12 cellular contexts compared by ENCODE assay signal in genomic region chr2:71072492-71072891, GRCh38.
DNase-seq lines count a peak whose midpoint lies in the region; ATAC-seq lines count a peak whose summit lies in the region.
"Had no signal": no experiment of that assay in that cellular context is flagged by ENCODE, and none has a peak within 500 bp of the region (broad histone marks: within the 10 kb centered on the region; RNA-seq: fewer than 3 reads in every experiment).

No MANE protein-coding gene starts in this region.

- H3K9ac ChIP-seq in SK-N-MC (ENCODE audit: insufficient read length), result no peak overlapping the region

- H3K9me3 Mint-ChIP-seq in stimulated activated memory B cell treated with anti-CD40 and anti-IgM and Interleukin-4, amounts not matched to agents 10 μg/mL and 1 μg/mL and 100 μg/mL, for 72 hours, result no peaks in the 10 kb centered on the region

- H3K9me3 ChIP-seq in SK-N-MC (ENCODE audit: low read depth, low read length), result no peaks in the 10 kb centered on the region

- H3K27me3 Mint-ChIP-seq in stimulated activated memory B cell treated with anti-CD40 and anti-IgM and Interleukin-4, amounts not matched to agents 10 μg/mL and 1 μg/mL and 100 μg/mL, for 72 hours, result no peaks in the 10 kb centered on the region

- H3K36me3 ChIP-seq in SK-N-MC (ENCODE audit: insufficient read depth, low read length), result peaks cover 17% of the 10 kb centered on the region

- H3K4me1 Mint-ChIP-seq in stimulated activated memory B cell treated with anti-CD40 and anti-IgM and Interleukin-4, amounts not matched to agents 10 μg/mL and 1 μg/mL and 100 μg/mL, for 72 hours, result peaks cover 57% of the 10 kb centered on the region

- peak overlapping the region; percentile 81 for H3K27ac Mint-ChIP-seq in stimulated activated memory B cell treated with anti-CD40 and anti-IgM and Interleukin-4, amounts not matched to agents 10 μg/mL and 1 μg/mL and 100 μg/mL, for 72 hours

- H3K27ac ChIP-seq in SK-N-MC, result 0 out of 2 replicates have a peak overlapping the region, but pooled peaks have one; percentile 3
- peak overlapping the region; percentile 86 for H3K27ac ChIP-seq in epithelial cell of prostate
- H3K27ac ChIP-seq: 22Rv1 had no signal

- no peak for ATAC-seq in stimulated activated memory B cell treated with anti-CD40 and anti-IgM and Interleukin-4, amounts not matched to agents 10 μg/mL and 1 μg/mL and 100 μg/mL, for 72 hours

- no peak overlapping the region for H3K4me3 ChIP-seq in SK-N-MC

- peak; percentile 56 for DNase-seq in SKM-1 treated with dmso at 0.1 percent for 144 hours (lab: John Stamatoyannopoulos, UW; ENCODE audit: unreplicated experiment)
- no peak for DNase-seq in SKM-1 (lab: John Stamatoyannopoulos, UW; ENCODE audit: unreplicated experiment)
- DNase-seq in SK-N-MC (ENCODE audit: low read depth, low spot score), result no peak
- no peak for DNase-seq in epithelial cell of prostate (ENCODE audit: low read depth, low spot score)
- DNase-seq in DMS 273 treated with DMSO at 0.1 percent for 48 hours (lab: John Stamatoyannopoulos, UW), result no peak
- no peak for DNase-seq in SIG-M5 (lab: John Stamatoyannopoulos, UW)
- no peak for DNase-seq in cortex of kidney (lab: John Stamatoyannopoulos, UW)
- DNase-seq: activated CD4-positive, CD25-positive, alpha-beta regulatory T cell treated with anti-CD3 and anti-CD28 coated beads, Interleukin-2, amount 50 U/mL, for 72 hours; midbrain; NCI-H226 had no signal

- peaks cover 31% of the 10 kb centered on the region for H3K36me3 Mint-ChIP-seq in stimulated activated memory B cell treated with anti-CD40 and anti-IgM and Interleukin-4, amounts not matched to agents 10 μg/mL and 1 μg/mL and 100 μg/mL, for 72 hours

- peak overlapping the region; percentile 27 for H3K4me3 Mint-ChIP-seq in stimulated activated memory B cell treated with anti-CD40 and anti-IgM and Interleukin-4, amounts not matched to agents 10 μg/mL and 1 μg/mL and 100 μg/mL, for 72 hours
